ENCODE assay signal across 1 cellular context in the genomic region with DNA sequence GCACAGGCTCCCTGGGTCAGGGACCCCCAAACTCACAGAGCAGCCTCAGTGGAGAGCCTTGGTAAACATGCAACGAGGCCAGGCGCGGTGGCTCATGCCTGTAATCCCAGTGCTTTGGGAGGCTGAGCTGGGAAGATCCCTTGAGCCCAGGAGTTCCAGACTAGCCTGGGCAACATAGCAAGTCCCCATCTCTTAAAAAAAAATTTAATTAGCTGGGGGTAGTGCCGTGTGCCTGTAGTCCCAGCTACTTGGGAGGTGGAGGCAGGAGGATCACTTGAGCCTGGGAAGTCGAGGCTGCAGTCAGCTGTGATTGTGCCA.
TF ChIP-seq lines count a peak whose summit lies in the region.

No MANE protein-coding gene starts in this region.

TF ChIP-seq in K562, 482 proteins besides CTCF, POLR2A, EP300 and RAD21:
- TF ChIP-seq CTBP1 (IDR thresholded peaks at IDR 0.05; ENCODE audit: borderline replicate concordance), result 0 out of 2 replicates have a peak, but pooled peaks have one; percentile 8
